17 cellular contexts compared by ENCODE assay signal in the genomic region with DNA sequence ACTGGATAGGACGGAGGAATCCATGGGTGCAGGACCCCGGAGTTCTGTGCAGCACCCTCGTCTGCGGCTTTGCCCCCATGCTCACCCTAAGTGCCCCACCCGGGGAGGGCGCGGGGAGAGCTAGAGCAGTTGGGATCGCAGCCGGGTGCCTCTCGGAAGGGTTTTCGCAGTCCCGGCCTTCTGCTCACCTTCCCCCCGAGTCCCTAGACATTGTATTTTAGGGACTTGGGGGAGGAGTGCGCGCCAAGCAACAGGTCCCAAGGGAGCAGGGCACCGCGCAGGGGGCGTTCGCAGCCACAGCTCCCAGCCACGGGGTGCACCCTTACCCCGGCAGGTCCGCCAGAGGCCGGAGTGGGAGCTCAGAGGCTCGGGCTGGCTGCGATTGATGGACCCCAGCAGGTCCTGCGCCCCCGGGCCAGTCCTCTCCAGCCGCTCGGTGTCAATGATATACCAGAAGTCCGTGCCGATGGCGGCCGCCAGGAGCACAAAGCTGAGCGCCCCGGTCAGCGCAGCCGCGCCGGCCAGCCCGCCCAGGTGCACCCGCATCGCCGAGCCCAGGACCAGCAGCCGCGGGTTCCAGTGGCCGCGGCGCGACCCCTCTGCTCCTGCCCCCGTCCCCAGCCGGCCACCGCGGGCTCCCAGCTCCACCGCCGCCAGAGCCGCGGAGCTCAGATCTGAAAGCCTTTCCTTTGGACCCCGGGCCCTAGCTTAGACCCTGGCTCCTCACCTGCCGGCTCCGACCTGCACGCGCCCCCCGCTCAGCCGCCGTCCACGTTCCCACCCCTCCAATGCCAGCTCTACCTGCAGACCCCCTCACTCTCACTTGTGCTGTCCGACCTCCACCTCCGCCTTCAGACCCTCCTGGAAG. TPM values are rescaled to one million over a fixed set of nuclear protein-coding genes. Genes with fewer than 3 reads are reported as not detected.
DNase-seq lines count a peak whose midpoint lies in the region; ATAC-seq and TF ChIP-seq lines count a peak whose summit lies in the region.
"Had no signal": no experiment of that assay in that cellular context is flagged by ENCODE, and none has a peak within 500 bp of the region (broad histone marks: within the 10 kb centered on the region; RNA-seq: fewer than 3 reads in every experiment).

No MANE protein-coding gene starts in this region.

- no peak overlapping the region for H3K27ac ChIP-seq in Panc1 (ENCODE audit: low read length)
- H3K27ac ChIP-seq in iPS DF 6.9 (ENCODE audit: low read length), result no peak overlapping the region

- H3K36me3 ChIP-seq in Panc1 (ENCODE audit: control insufficient read depth, insufficient read depth, low read length), result no peaks in the 10 kb centered on the region
- H3K36me3 ChIP-seq in iPS DF 6.9 (ENCODE audit: control insufficient read depth, insufficient read depth, low read length), result no peaks in the 10 kb centered on the region

- no peaks in the 10 kb centered on the region for H3K36me3 Mint-ChIP-seq in osteocyte (ENCODE audit: unreplicated experiment)
- H3K36me3 Mint-ChIP-seq in HFFc6 (ENCODE audit: low read depth), result no peaks in the 10 kb centered on the region
- H3K36me3 Mint-ChIP-seq: CD4-positive, CD25-positive, alpha-beta regulatory T cell had no signal

- H3K27me3 ChIP-seq in Panc1 (ENCODE audit: control insufficient read depth, insufficient read depth, low read length) (peaks cover 15% of the 10 kb centered on the region), iPS DF 6.9 (ENCODE audit: control insufficient read depth, insufficient read depth, low read length) (peaks cover 20% of the 10 kb centered on the region)

- H3K4me1 Mint-ChIP-seq in osteocyte (ENCODE audit: unreplicated experiment), result peaks cover 3% of the 10 kb centered on the region
- no peaks in the 10 kb centered on the region for H3K4me1 Mint-ChIP-seq in HFFc6 (ENCODE audit: low read depth)
- H3K4me1 Mint-ChIP-seq: stimulated activated naive CD8-positive, alpha-beta T cell treated with anti-CD3 and anti-CD28 coated beads, Interleukin-15, amount 100 ng/mL, for 72 hours had no signal

- H3K4me3 ChIP-seq in Panc1 (ENCODE audit: low read depth in 2 of 2, low read length in 2 of 2) (no peak overlapping the region), iPS DF 6.9 (ENCODE audit: low read length) (peak overlapping the region; percentile 28)

- no peaks in the 10 kb centered on the region for H3K4me1 ChIP-seq in Panc1 (ENCODE audit: control insufficient read depth, insufficient read depth, low read length)
- peaks cover 3% of the 10 kb centered on the region; the same call in 1 of the 2 replicates for H3K4me1 ChIP-seq in iPS DF 6.9 (ENCODE audit: control insufficient read depth, insufficient read depth, low read length)

- H3K9me3 ChIP-seq in Panc1 (ENCODE audit: control insufficient read depth, insufficient read depth, low read depth, low read length) (no peaks in the 10 kb centered on the region), iPS DF 6.9 (ENCODE audit: control insufficient read depth, insufficient read depth, low read length) (no peaks in the 10 kb centered on the region)

- in situ Hi-C loops in GM13977 (cut with MboI; ENCODE audit: low pct_unique_long_range_greater_than_20kb, low sequenced_read_pairs, unreplicated experiment) (no loop called here), Panc1 (cut with HindIII; ENCODE audit: low pct_unique_long_range_greater_than_20kb, low sequenced_read_pairs) (no loop called here)

- intact Hi-C loops in Panc1 (cut with micrococcal nuclease; ENCODE audit: unreplicated experiment), result no loop called here

- H3K27ac Mint-ChIP-seq in osteocyte (ENCODE audit: unreplicated experiment) (no peak overlapping the region), HFFc6 (no peak overlapping the region)
- H3K27ac Mint-ChIP-seq: activated CD8-positive, alpha-beta T cell treated with anti-CD3 and anti-CD28 coated beads for 36 hours; stimulated activated naive CD8-positive, alpha-beta T cell treated with anti-CD3 and anti-CD28 coated beads, Interleukin-15, amount 100 ng/mL, for 72 hours had no signal

- POLR2A ChIA-PET in Panc1 (lab: Charles Lee), result no interaction called here

- TF ChIP-seq CTCF in GM13977 (IDR thresholded peaks at IDR 0.05; ENCODE audit: extremely low read depth, insufficient read depth, missing control alignments) (no peak), Panc1 (IDR thresholded peaks at IDR 0.05) (no peak), osteocyte (IDR thresholded peaks at IDR 0.05) (no peak), HFFc6 (IDR thresholded peaks at IDR 0.05) (no peak)

- CTCF ChIA-PET in Panc1 (lab: Charles Lee), result no interaction called here

- ATAC-seq in Panc1 (peak; percentile 78), HG03520 (IDR thresholded peaks at IDR 0.05; ENCODE audit: unreplicated experiment) (no peak)
- ATAC-seq: activated CD8-positive, alpha-beta T cell treated with anti-CD3 and anti-CD28 coated beads for 36 hours; stimulated activated naive CD8-positive, alpha-beta T cell treated with anti-CD3 and anti-CD28 coated beads, Interleukin-15, amount 100 ng/mL, for 72 hours had no signal

- peaks cover 32% of the 10 kb centered on the region for H3K27me3 Mint-ChIP-seq in osteocyte (ENCODE audit: unreplicated experiment)
- H3K27me3 Mint-ChIP-seq in HFFc6 (ENCODE audit: insufficient read depth), result peaks cover 19% of the 10 kb centered on the region

- no CpG with 5 or more reads among the region's 68 CpGs for WGBS in iPS DF 6.9 (ENCODE audit: insufficient coverage, insufficient read length)

- peak; percentile 39 for DNase-seq in GM13977 (ENCODE audit: low spot score)
- no peak for DNase-seq in Panc1 (ENCODE audit: low read depth, low spot score)
- DNase-seq in iPS DF 6.9 (ENCODE audit: low read depth, low spot score), result no peak
- no peak for DNase-seq in osteocyte (ENCODE audit: extremely low spot score, unreplicated experiment)
- no peak for DNase-seq in cerebellar nuclear complex (lab: John Stamatoyannopoulos, UW)
- DNase-seq in effector CD4-positive, alpha-beta T cell, result no peak
- no peak for DNase-seq in HFFc6
- DNase-seq: activated CD8-positive, alpha-beta T cell treated with anti-CD3 and anti-CD28 coated beads for 36 hours; activated gamma-delta T cell treated with Interleukin-2 at 50 U/mL for 16 hours; CD4-positive, CD25-positive, alpha-beta regulatory T cell; NCI-H446 treated with DMSO at 0.1 percent for 48 hours; stimulated activated CD4-positive, alpha-beta T cell treated with anti-CD3 and anti-CD28 coated beads, Interleukin-2, amount 100 ng/mL, for 48 hours; stimulated activated naive CD8-positive, alpha-beta T cell treated with anti-CD3 and anti-CD28 coated beads, Interleukin-15, amount 100 ng/mL, for 72 hours; T1000 had no signal

- H3K9me3 Mint-ChIP-seq in osteocyte (ENCODE audit: unreplicated experiment) (no peaks in the 10 kb centered on the region), HFFc6 (no peaks in the 10 kb centered on the region; the same call in 1 of the 2 replicates)
- H3K9me3 Mint-ChIP-seq: activated CD8-positive, alpha-beta T cell treated with anti-CD3 and anti-CD28 coated beads for 36 hours; stimulated activated naive CD8-positive, alpha-beta T cell treated with anti-CD3 and anti-CD28 coated beads, Interleukin-15, amount 100 ng/mL, for 72 hours had no signal

- no TSS peak for BruUV-seq in Panc1 (replicated peaks; lab: Mats Ljungman, UMichigan)

- peak overlapping the region; percentile 26 for H3K4me3 Mint-ChIP-seq in osteocyte (ENCODE audit: unreplicated experiment)
- H3K4me3 Mint-ChIP-seq in HFFc6, result no peak overlapping the region
- H3K4me3 Mint-ChIP-seq: activated CD8-positive, alpha-beta T cell treated with anti-CD3 and anti-CD28 coated beads for 36 hours; CD4-positive, CD25-positive, alpha-beta regulatory T cell had no signal

RNA-seq across cellular contexts. Expression of gene TMEM114, which starts 0.8 kb away (rescaled TPM):
- total RNA-seq in Panc1 (2021; ENCODE audit: unreplicated experiment) (not detected), osteocyte (not detected in 2 replicates)
- not detected for polyA plus RNA-seq in Panc1 (2012; ENCODE audit: insufficient read length)
- total RNA-seq in HFFc6 (2021; fragmentation: NEBNext Ultra II Directional; extraction: Animal tissue kit (Norgen Biotek cat#: 25700)), result not detected
- total RNA-seq: activated CD8-positive, alpha-beta T cell treated with anti-CD3 and anti-CD28 coated beads for 36 hours; CD4-positive, CD25-positive, alpha-beta regulatory T cell; lung microvascular endothelial cell; RPMI7951 had no signal
- polyA plus RNA-seq: CD4-positive, CD25-positive, alpha-beta regulatory T cell had no signal

RNA-seq across cellular contexts. Expression of gene METTL22, which starts 32.0 kb away (rescaled TPM):
- total RNA-seq in Panc1 (2021; ENCODE audit: unreplicated experiment) (31.8 TPM), osteocyte (40.1 and 46.2 TPM in 2 replicates)
- 23.6 TPM for polyA plus RNA-seq in Panc1 (2012; ENCODE audit: insufficient read length)
- total RNA-seq in HFFc6 (2021; fragmentation: NEBNext Ultra II Directional; extraction: Animal tissue kit (Norgen Biotek cat#: 25700)), result 10 to 100 TPM; 33.5 to 38.0 (median 36.0) TPM
